27 cellular contexts compared by ENCODE assay signal in genomic region chr3:118550122-118550521, GRCh38.
"Had no signal": no experiment of that assay in that cellular context is flagged by ENCODE, and none has a peak within 500 bp of the region (broad histone marks: within the 10 kb centered on the region; RNA-seq: fewer than 3 reads in every experiment).

No MANE protein-coding gene starts in this region.

- H3K4me1 ChIP-seq: ascending aorta had no signal

- H3K27ac ChIP-seq: ascending aorta, brain microvascular endothelial cell, KMS-11 had no signal

- H3K9ac ChIP-seq: KMS-11 had no signal

- DNase-seq: activated B cell treated with CpG ODN at 0.5 μM for 24 hours; activated CD4-positive, alpha-beta T cell treated with anti-CD3 and anti-CD28 coated beads for 1 hour; activated CD4-positive, alpha-beta T cell treated with anti-CD3 and anti-CD28 coated beads, Interleukin-2, amount 10 ng/mL, durations not matched to agents 24 days and 14 days; activated CD4-positive, alpha-beta T cell treated with anti-CD3 and anti-CD28 coated beads, Interleukin-2, amount 50 U/mL, for 48 hours; activated effector memory CD4-positive, alpha-beta T cell treated with anti-CD3 and anti-CD28 coated beads, Interleukin-2, amount 50 U/mL, for 16 hours; activated naive CD4-positive, alpha-beta T cell treated with Interleukin-2 at 50 U/mL for 16 hours; activated naive CD8-positive, alpha-beta T cell treated with anti-CD3 and anti-CD28 coated beads, Interleukin-2, amount 50 U/mL, for 24 hours; activated T-cell treated with anti-CD3 and anti-CD28 coated beads, Interleukin-2, amount 50 U/mL, for 4 hours; amniotic stem cell; brain microvascular endothelial cell; MG63; MV-4-11; NCI-H1092 treated with DMSO at 0.1 percent for 48 hours; NCI-H1417 treated with DMSO at 0.1 percent for 48 hours; NCI-H1694; NCI-H2029; NCI-H2107; NCI-H345; NCI-H510A; NCI-H526 treated with DMSO at 0.1 percent for 48 hours; NCI-H82; SIG-M5; T-helper 17 cell; T-helper 9 cell had no signal

- H3K4me2 ChIP-seq: KMS-11 had no signal

- H3K9me3 ChIP-seq: ascending aorta, MG63 had no signal

- H3K27me3 ChIP-seq: ascending aorta, brain microvascular endothelial cell, MG63 had no signal

- H3K36me3 ChIP-seq: ascending aorta, brain microvascular endothelial cell, MG63 had no signal

- ATAC-seq: activated naive CD4-positive, alpha-beta T cell treated with anti-CD3 and anti-CD28 coated beads, Interleukin-2, amount 50 U/mL, for 72 hours; activated naive CD8-positive, alpha-beta T cell treated with anti-CD3 and anti-CD28 coated beads, Interleukin-2, amount 50 U/mL, for 24 hours; activated T-cell treated with anti-CD3 and anti-CD28 coated beads, Interleukin-2, amount 50 U/mL, for 4 hours; T-helper 17 cell had no signal

- H3K4me3 ChIP-seq: ascending aorta, MG63 had no signal
